ENCODE assay signal across 10 cellular contexts in genomic region chr4:98203406-98204235, GRCh38. TPM values are rescaled to one million over a fixed set of nuclear protein-coding genes. Genes with fewer than 3 reads are reported as not detected.
DNase-seq lines count a peak whose midpoint lies in the region; ATAC-seq and FAIRE-seq lines count a peak whose summit lies in the region.
"Had no signal": no experiment of that assay in that cellular context is flagged by ENCODE, and none has a peak within 500 bp of the region (broad histone marks: within the 10 kb centered on the region; RNA-seq: fewer than 3 reads in every experiment).

No MANE protein-coding gene starts in this region.

- peaks cover 9% of the 10 kb centered on the region for H3K36me3 Mint-ChIP-seq in activated naive CD8-positive, alpha-beta T cell treated with anti-CD3 and anti-CD28 coated beads for 36 hours

- H3K4me1 Mint-ChIP-seq in activated naive CD8-positive, alpha-beta T cell treated with anti-CD3 and anti-CD28 coated beads for 36 hours = peaks cover 17% of the 10 kb centered on the region

- peak; percentile 76 for ATAC-seq in GM21447 (IDR thresholded peaks at IDR 0.05; ENCODE audit: unreplicated experiment)
- ATAC-seq in HG03457 (IDR thresholded peaks at IDR 0.05; ENCODE audit: unreplicated experiment) = peak; percentile 69
- ATAC-seq: effector memory CD8-positive, alpha-beta T cell had no signal

- DNase-seq in GM18507 (ENCODE audit: extremely low spot score, insufficient read length, low read depth) (peak; percentile 46), NCI-H226 (no peak), mesenteric fat pad (ENCODE audit: low spot score) (no peak), DMS114 treated with DMSO at 0.1 percent for 48 hours (lab: John Stamatoyannopoulos, UW; ENCODE audit: unreplicated experiment) (no peak), HPDE6-E6E7 (ENCODE audit: extremely low spot score) (no peak)
- DNase-seq in activated naive CD8-positive, alpha-beta T cell treated with anti-CD3 and anti-CD28 coated beads for 36 hours = peak; percentile 7
- DNase-seq: effector memory CD8-positive, alpha-beta T cell had no signal

- H3K4me3 Mint-ChIP-seq in activated naive CD8-positive, alpha-beta T cell treated with anti-CD3 and anti-CD28 coated beads for 36 hours = peak overlapping the region; percentile 62
- H3K4me3 Mint-ChIP-seq: natural killer cell treated with Interleukin-12 subunit alpha and Interleukin-12 subunit beta and Interleukin-15 and Interleukin-18, amount 100 ng/mL, for 72 hours had no signal

- H3K27ac Mint-ChIP-seq in activated naive CD8-positive, alpha-beta T cell treated with anti-CD3 and anti-CD28 coated beads for 36 hours = peak overlapping the region; percentile 93
- H3K27ac Mint-ChIP-seq: effector memory CD8-positive, alpha-beta T cell; natural killer cell treated with Interleukin-12 subunit alpha and Interleukin-12 subunit beta and Interleukin-15 and Interleukin-18, amount 100 ng/mL, for 72 hours had no signal

- H3K9me3 Mint-ChIP-seq in activated naive CD8-positive, alpha-beta T cell treated with anti-CD3 and anti-CD28 coated beads for 36 hours = peaks cover 5% of the 10 kb centered on the region

- peak; percentile 93 for FAIRE-seq in GM18507 (lab: Jason Lieb, UNC)

- H3K27me3 Mint-ChIP-seq in activated naive CD8-positive, alpha-beta T cell treated with anti-CD3 and anti-CD28 coated beads for 36 hours = no peaks in the 10 kb centered on the region
- H3K27me3 Mint-ChIP-seq: natural killer cell treated with Interleukin-12 subunit alpha and Interleukin-12 subunit beta and Interleukin-15 and Interleukin-18, amount 100 ng/mL, for 72 hours had no signal

RNA-seq across cellular contexts. Expression of gene RAP1GDS1, which starts 57.6 kb away (rescaled TPM):
- 10 to 100 TPM; 61.8 to 62.6 TPM for total RNA-seq in activated naive CD8-positive, alpha-beta T cell treated with anti-CD3 and anti-CD28 coated beads for 36 hours
- 40.0 TPM for total RNA-seq in mesenteric fat pad

Comparison
In these comparisons a context has a peak if more than half of its experiments do, and no peak if none do; other contexts are left out.
1. DNase-seq: peak in GM18507 (single experiment) and activated naive CD8-positive, alpha-beta T cell treated with anti-CD3 and anti-CD28 coated beads for 36 hours (single experiment); none in NCI-H226 (single experiment), mesenteric fat pad (single experiment), DMS114 treated with DMSO at 0.1 percent for 48 hours (single experiment) and HPDE6-E6E7 (single experiment).